In genomic region chr2:39550701-39551285, GRCh38 we compare ENCODE assay signal across 16 cellular contexts.
DNase-seq lines count a peak whose midpoint lies in the region; ATAC-seq, FAIRE-seq and TF ChIP-seq lines count a peak whose summit lies in the region.
"Had no signal": no experiment of that assay in that cellular context is flagged by ENCODE, and none has a peak within 500 bp of the region (broad histone marks: within the 10 kb centered on the region; RNA-seq: fewer than 3 reads in every experiment).

No MANE protein-coding gene starts in this region.

- H3K23ac ChIP-seq in mesenchymal stem cell (ENCODE audit: low read length in 2 of 2), result no peak overlapping the region

- no peak overlapping the region for H3K4ac ChIP-seq in mesenchymal stem cell (ENCODE audit: low read depth in 1 of 2, low read length in 2 of 2)

- FAIRE-seq in GM12891 (lab: Jason Lieb, UNC), result peak; percentile 5
- FAIRE-seq: GM12878, islet of Langerhans had no signal

- no peaks in the 10 kb centered on the region for H3K36me3 ChIP-seq in mesenchymal stem cell (ENCODE audit: control insufficient read depth in 1 of 2, insufficient read depth in 2 of 2, low read depth in 1 of 2, low read length in 2 of 2)

- peak overlapping the region in 1 of 2 experiments; percentile 25 for H3K18ac ChIP-seq in mesenchymal stem cell (ENCODE audit: low read depth in 1 of 2, low read length in 2 of 2)

- TF ChIP-seq POLR2A in GM12891 (IDR thresholded peaks at IDR 0.05; ENCODE audit: low read depth, low read length), result no peak

- no peak overlapping the region for H4K91ac ChIP-seq in mesenchymal stem cell (ENCODE audit: low read length)

- H3K27me3 ChIP-seq in mesenchymal stem cell (ENCODE audit: control insufficient read depth in 1 of 2, insufficient read depth in 1 of 2, low read length in 2 of 2), result no peaks in the 10 kb centered on the region
- H3K27me3 ChIP-seq: testis had no signal

- H3K36me3 Mint-ChIP-seq in activated naive CD4-positive, alpha-beta T cell treated with anti-CD3 and anti-CD28 coated beads for 36 hours (ENCODE audit: low read depth), result no peaks in the 10 kb centered on the region
- H3K36me3 Mint-ChIP-seq: activated naive CD4-positive, alpha-beta T cell treated with anti-CD3 and anti-CD28 coated beads, Interleukin-2, amount 50 U/mL, for 24 hours had no signal

- H3K9me3 ChIP-seq in mesenchymal stem cell (ENCODE audit: control insufficient read depth, low read length), result peaks cover 15% of the 10 kb centered on the region
- H3K9me3 ChIP-seq: testis had no signal

- no peaks in the 10 kb centered on the region for H3K4me1 Mint-ChIP-seq in activated naive CD4-positive, alpha-beta T cell treated with anti-CD3 and anti-CD28 coated beads for 36 hours (ENCODE audit: low read depth)
- H3K4me1 Mint-ChIP-seq: activated naive CD4-positive, alpha-beta T cell treated with anti-CD3 and anti-CD28 coated beads, Interleukin-2, amount 50 U/mL, for 24 hours had no signal

- H2AK5ac ChIP-seq in mesenchymal stem cell (ENCODE audit: low read length, severe bottlenecking), result no peak overlapping the region

- ATAC-seq in HG02885 (IDR thresholded peaks at IDR 0.05; ENCODE audit: poor library complexity, unreplicated experiment) (no peak), GM19035 (IDR thresholded peaks at IDR 0.05; ENCODE audit: unreplicated experiment) (no peak)
- ATAC-seq: GM12878 had no signal

- H2BK12ac ChIP-seq in mesenchymal stem cell (ENCODE audit: low read length in 2 of 2), result no peak overlapping the region

- H3K27me3 Mint-ChIP-seq in activated naive CD4-positive, alpha-beta T cell treated with anti-CD3 and anti-CD28 coated beads for 36 hours (ENCODE audit: low read depth), result peaks cover 4% of the 10 kb centered on the region
- H3K27me3 Mint-ChIP-seq: activated naive CD4-positive, alpha-beta T cell treated with anti-CD3 and anti-CD28 coated beads, Interleukin-2, amount 50 U/mL, for 24 hours had no signal

- DNase-seq in GM12891 (ENCODE audit: insufficient read length, low spot score) (no peak), OCI-M2 (lab: John Stamatoyannopoulos, UW; ENCODE audit: unreplicated experiment) (peak; percentile 8), dermis blood vessel endothelial cell (peak; percentile 60), mesenchymal stem cell (no peak), T-helper 1 cell (no peak)
- DNase-seq in activated naive CD4-positive, alpha-beta T cell treated with anti-CD3 and anti-CD28 coated beads for 36 hours, result no peak
- DNase-seq: central memory CD4-positive, alpha-beta T cell; DMS79 treated with DMSO at 0.1 percent for 48 hours; NCI-H1105 treated with DMSO at 0.1 percent for 48 hours; NCI-H2171; testis had no signal

- H3K9me3 Mint-ChIP-seq in activated naive CD4-positive, alpha-beta T cell treated with anti-CD3 and anti-CD28 coated beads for 36 hours, result no peaks in the 10 kb centered on the region

- H2BK5ac ChIP-seq in mesenchymal stem cell (ENCODE audit: low read depth, low read length, poor library complexity, severe bottlenecking), result no peak overlapping the region

- no peak overlapping the region for H3K4me2 ChIP-seq in mesenchymal stem cell (ENCODE audit: low read length, poor library complexity, severe bottlenecking)

- CTCF ChIA-PET in activated naive CD4-positive, alpha-beta T cell treated with anti-CD3 and anti-CD28 coated beads for 36 hours (lab: Charles Lee), result no interaction called here

- H3K4me3 Mint-ChIP-seq in activated naive CD4-positive, alpha-beta T cell treated with anti-CD3 and anti-CD28 coated beads for 36 hours, result no peak overlapping the region
- H3K4me3 Mint-ChIP-seq: activated naive CD4-positive, alpha-beta T cell treated with anti-CD3 and anti-CD28 coated beads, Interleukin-2, amount 50 U/mL, for 24 hours had no signal

- H3K4me3 ChIP-seq in mesenchymal stem cell (ENCODE audit: insufficient read depth in 1 of 2, low read depth in 1 of 2, low read length in 2 of 2), result no peak overlapping the region
- H3K4me3 ChIP-seq: GM12878, testis had no signal

- H3K27ac Mint-ChIP-seq in activated naive CD4-positive, alpha-beta T cell treated with anti-CD3 and anti-CD28 coated beads for 36 hours, result no peak overlapping the region
- H3K27ac Mint-ChIP-seq: activated naive CD4-positive, alpha-beta T cell treated with anti-CD3 and anti-CD28 coated beads, Interleukin-2, amount 50 U/mL, for 24 hours had no signal

- 0% methylated on average over 1 of the region's 4 CpGs for WGBS in mesenchymal stem cell

- no peak overlapping the region for H2BK15ac ChIP-seq in mesenchymal stem cell (ENCODE audit: low read depth, poor library complexity, severe bottlenecking)

- H3K9ac ChIP-seq in mesenchymal stem cell (ENCODE audit: low read length), result no peak overlapping the region

- no peak overlapping the region for H4K8ac ChIP-seq in mesenchymal stem cell (ENCODE audit: low read length)

- H3K27ac ChIP-seq in mesenchymal stem cell (ENCODE audit: low read length, poor library complexity, severe bottlenecking), result peak overlapping the region; percentile 6
- H3K27ac ChIP-seq: testis had no signal

- no peak overlapping the region for H2BK120ac ChIP-seq in mesenchymal stem cell (ENCODE audit: low read depth, low read length)

- no peak overlapping the region for H2AFZ ChIP-seq in mesenchymal stem cell (ENCODE audit: low read depth, low read length)

- no peak overlapping the region for H3K14ac ChIP-seq in mesenchymal stem cell (ENCODE audit: low read length in 2 of 2)

- H3K4me1 ChIP-seq in mesenchymal stem cell (ENCODE audit: control insufficient read depth, insufficient read depth, low read depth, low read length), result peaks cover 2% of the 10 kb centered on the region
- H3K4me1 ChIP-seq: testis had no signal

- no peaks in the 10 kb centered on the region for H3K79me1 ChIP-seq in mesenchymal stem cell (replicated peaks; ENCODE audit: low read length, poor library complexity, severe bottlenecking)

- intact Hi-C loops in activated naive CD4-positive, alpha-beta T cell treated with anti-CD3 and anti-CD28 coated beads for 36 hours (cut with micrococcal nuclease), result no loop called here

TF ChIP-seq in GM12891, 5 proteins besides CTCF, POLR2A, EP300 and RAD21:
- TF ChIP-seq TAF1 (IDR thresholded peaks at IDR 0.05; ENCODE audit: low read depth, low read length) (no peak), POLR2AphosphoS5 (IDR thresholded peaks at IDR 0.05; ENCODE audit: low read depth, low read length) (no peak), POU2F2 (IDR thresholded peaks at IDR 0.05; ENCODE audit: low read depth, low read length) (no peak), PAX5 (IDR thresholded peaks at IDR 0.05; ENCODE audit: insufficient read depth, low read length, severe bottlenecking) (no peak), SPI1 (IDR thresholded peaks at IDR 0.05; ENCODE audit: low read depth, low read length) (no peak)

Comparison
In these comparisons a context has a peak if more than half of its experiments do, and no peak if none do; other contexts are left out.
1. DNase-seq: peak in OCI-M2 (single experiment) and dermis blood vessel endothelial cell (single experiment); none in GM12891 (single experiment), mesenchymal stem cell (single experiment), activated naive CD4-positive, alpha-beta T cell treated with anti-CD3 and anti-CD28 coated beads for 36 hours (single experiment) and T-helper 1 cell (0 of 5).